ENCODE assay signal across 25 cellular contexts in the genomic region with DNA sequence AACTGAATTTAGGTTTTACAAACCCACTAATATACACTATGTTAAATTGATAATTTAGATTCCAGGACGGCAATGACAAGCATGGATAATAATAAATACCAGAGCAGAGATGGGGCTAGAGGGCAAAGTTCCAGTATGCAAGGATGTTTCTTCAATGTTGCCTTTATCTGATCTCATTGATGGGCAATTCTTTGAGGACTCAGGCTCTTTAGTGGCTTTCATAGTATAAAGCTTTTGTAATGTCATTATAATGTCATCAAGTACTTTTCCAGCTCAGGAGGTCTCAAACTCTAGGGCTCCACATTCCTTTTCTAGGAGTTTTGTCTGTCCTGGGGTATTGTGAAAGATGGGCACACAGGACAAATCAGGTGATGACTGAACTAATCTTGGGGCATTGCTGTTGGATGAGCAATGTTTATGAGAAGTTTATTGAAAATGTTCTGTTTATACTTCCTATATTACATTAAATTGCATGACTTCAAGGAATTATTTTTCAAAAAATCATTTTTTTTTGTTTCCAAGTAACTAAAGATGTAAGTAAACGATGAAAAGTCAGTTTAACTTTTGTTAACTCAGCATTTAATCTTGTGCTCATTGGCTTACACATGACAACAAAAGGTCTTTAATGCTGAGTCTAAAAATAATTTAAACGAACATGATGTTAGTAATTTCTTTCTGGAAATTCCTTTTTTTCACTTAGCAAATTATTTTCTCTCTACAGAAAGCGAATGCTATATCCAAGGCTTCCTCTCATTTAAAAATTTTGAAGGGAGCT.
"Had no signal": no experiment of that assay in that cellular context is flagged by ENCODE, and none has a peak within 500 bp of the region (broad histone marks: within the 10 kb centered on the region; RNA-seq: fewer than 3 reads in every experiment).

No MANE protein-coding gene starts in this region.

- H3K27ac ChIP-seq: adrenal gland, coronary artery, SK-N-MC, WERI-Rb-1 had no signal

- H3K4me3 ChIP-seq: adrenal gland, coronary artery, SK-N-MC had no signal

- H3K9me3 Mint-ChIP-seq: activated naive CD8-positive, alpha-beta T cell treated with anti-CD3 and anti-CD28 coated beads, Interleukin-2, amount 10 ng/mL, durations not matched to agents 7 days and 5 days; T-cell had no signal

- H3K9me3 ChIP-seq: adrenal gland had no signal

- H3K4me3 Mint-ChIP-seq: activated CD8-positive, alpha-beta T cell treated with anti-CD3 and anti-CD28 coated beads, Interleukin-2, amount 10 ng/mL, durations not matched to agents 7 days and 5 days; activated naive CD8-positive, alpha-beta T cell treated with anti-CD3 and anti-CD28 coated beads, Interleukin-2, amount 10 ng/mL, durations not matched to agents 7 days and 5 days; T-cell had no signal

- H3K36me3 ChIP-seq: adrenal gland, WERI-Rb-1 had no signal

- H3K4me1 ChIP-seq: adrenal gland had no signal

- H3K27ac Mint-ChIP-seq: activated CD8-positive, alpha-beta T cell treated with anti-CD3 and anti-CD28 coated beads, Interleukin-2, amount 10 ng/mL, durations not matched to agents 7 days and 5 days; activated naive CD8-positive, alpha-beta T cell treated with anti-CD3 and anti-CD28 coated beads, Interleukin-2, amount 10 ng/mL, durations not matched to agents 7 days and 5 days; T-cell had no signal

- H3K36me3 Mint-ChIP-seq: activated naive CD8-positive, alpha-beta T cell treated with anti-CD3 and anti-CD28 coated beads, Interleukin-2, amount 10 ng/mL, durations not matched to agents 7 days and 5 days; T-cell had no signal

- ATAC-seq: activated CD4-positive, CD25-positive, alpha-beta regulatory T cell treated with anti-CD3 and anti-CD28 coated beads, Interleukin-2, amount 50 U/mL, for 24 hours; activated CD8-positive, alpha-beta T cell treated with anti-CD3 and anti-CD28 coated beads, Interleukin-2, amount 10 ng/mL, durations not matched to agents 7 days and 5 days; Panc1; Right ventricle myocardium inferior; T-cell had no signal

- H3K27me3 ChIP-seq: adrenal gland had no signal

- DNase-seq: activated CD4-positive, alpha-beta T cell treated with anti-CD3 and anti-CD28 coated beads for 4 hours; activated CD8-positive, alpha-beta memory T cell treated with anti-CD3 and anti-CD28 coated beads, Interleukin-2, amount 50 U/mL, for 48 hours; activated CD8-positive, alpha-beta T cell treated with anti-CD3 and anti-CD28 coated beads, Interleukin-2, amount 10 ng/mL, durations not matched to agents 7 days and 5 days; activated naive CD4-positive, alpha-beta T cell treated with anti-CD3 and anti-CD28 coated beads, Interleukin-2, amount 50 U/mL, for 16 hours; activated naive CD8-positive, alpha-beta T cell treated with anti-CD3 and anti-CD28 coated beads, Interleukin-2, amount 10 ng/mL, durations not matched to agents 7 days and 5 days; activated T-cell treated with anti-CD3 and anti-CD28 coated beads, Interleukin-2, amount 50 U/mL, for 1 hour; NCI-H1048; NCI-H146; NCI-H187 treated with DMSO at 0.1 percent for 48 hours; NCI-H2081 treated with DMSO at 0.1 percent for 48 hours; NCI-H226; NCI-H526; NCI-H82; OCI-M1; RPMI8226; T-cell; T-helper 2 cell; T1000; WERI-Rb-1 had no signal
